1 cellular context compared by ENCODE assay signal in genomic region chr10:15244635-15245197, GRCh38.
TF ChIP-seq lines count a peak whose summit lies in the region.

No MANE protein-coding gene starts in this region.

TF ChIP-seq in K562, 482 proteins besides CTCF, POLR2A, EP300 and RAD21 (continued from another document and continues in another):
- TF ChIP-seq TCF3 (CRISPR knock-in tag; IDR thresholded peaks at IDR 0.05) (peak; percentile 94), CCNT2 (IDR thresholded peaks at IDR 0.05; ENCODE audit: borderline replicate concordance, extremely low read depth, insufficient read length, low read depth, low read length) (no peak), TBP (optimal IDR thresholded peaks at IDR 0.05; ENCODE audit: low read depth, low read length) (no peak), ETV6 (IDR thresholded peaks at IDR 0.05; ENCODE audit: borderline replicate concordance in 1 of 2, low read depth in 2 of 2, low read length in 1 of 2) (no peak), ETV6 (CRISPR knock-in tag; IDR thresholded peaks at IDR 0.05; ENCODE audit: borderline replicate concordance) (no peak), ZNF436 (CRISPR knock-in tag; IDR thresholded peaks at IDR 0.05) (no peak), ARID4B (CRISPR knock-in tag; IDR thresholded peaks at IDR 0.05) (peak; percentile 61; the same call in 1 of the 2 replicates), ZNF511 (CRISPR knock-in tag; IDR thresholded peaks at IDR 0.05) (no peak), FOXA3 (CRISPR knock-in tag; conservative IDR thresholded peaks at IDR 0.05 in 1 of 2, IDR thresholded peaks at IDR 0.05 in 1 of 2) (peak; percentile 43 to 90; a peak in 3 of 4 replicates), ZNF121 (CRISPR knock-in tag; conservative IDR thresholded peaks at IDR 0.05) (no peak), MAFF (IDR thresholded peaks at IDR 0.05; ENCODE audit: low read length) (no peak), FOXK2 (conservative IDR thresholded peaks at IDR 0.05 in 1 of 2, IDR thresholded peaks at IDR 0.05 in 1 of 2; ENCODE audit: low read depth in 2 of 2) (peak; percentile 74 to 82; a peak in 3 of 4 replicates), KLF13 (tag; IDR thresholded peaks at IDR 0.05; ENCODE audit: borderline replicate concordance, low read depth) (no peak), BCOR (IDR thresholded peaks at IDR 0.05) (no peak), GTF2A2 (tag; IDR thresholded peaks at IDR 0.05) (no peak), ZKSCAN1 (IDR thresholded peaks at IDR 0.05; ENCODE audit: low read depth, low read length) (0 out of 2 replicates have a peak, but pooled peaks have one; percentile 8), PREB (CRISPR knock-in tag; IDR thresholded peaks at IDR 0.05) (no peak), ZBTB49 (CRISPR knock-in tag; IDR thresholded peaks at IDR 0.05; ENCODE audit: borderline replicate concordance) (no peak), ZNF146 (CRISPR knock-in tag; IDR thresholded peaks at IDR 0.05; ENCODE audit: unreplicated experiment) (no peak), KAT7 (CRISPR knock-in tag; IDR thresholded peaks at IDR 0.05; ENCODE audit: borderline replicate concordance) (no peak), ATF2 (CRISPR knock-in tag; IDR thresholded peaks at IDR 0.05) (no peak), PPARD (CRISPR knock-in tag; IDR thresholded peaks at IDR 0.05) (no peak), VEZF1 (CRISPR knock-in tag; IDR thresholded peaks at IDR 0.05) (0 out of 2 replicates have a peak, but pooled peaks have one; percentile 35), SMARCC2 (IDR thresholded peaks at IDR 0.05; ENCODE audit: low read depth) (no peak), PCBP2 (IDR thresholded peaks at IDR 0.05; ENCODE audit: low read depth, low read length, poor library complexity, severe bottlenecking) (no peak), MNT (conservative IDR thresholded peaks at IDR 0.05) (peak; percentile 57 to 74), MAFK (IDR thresholded peaks at IDR 0.05; ENCODE audit: low read length) (no peak; the same call in 1 of the 2 replicates), ZHX1 (conservative IDR thresholded peaks at IDR 0.05; ENCODE audit: low read length) (no peak), TRIM25 (IDR thresholded peaks at IDR 0.05; ENCODE audit: borderline replicate concordance) (no peak), MXD1 (CRISPR knock-in tag; IDR thresholded peaks at IDR 0.05; ENCODE audit: borderline replicate concordance, poor library complexity, severe bottlenecking) (no peak), SOX6 (IDR thresholded peaks at IDR 0.05) (peak; percentile 39; the same call in 1 of the 2 replicates), PHF20 (IDR thresholded peaks at IDR 0.05; ENCODE audit: partially characterized antibody) (no peak), CTBP1 (IDR thresholded peaks at IDR 0.05; ENCODE audit: borderline replicate concordance) (0 out of 2 replicates have a peak, but pooled peaks have one; percentile 12), JUN (IDR thresholded peaks at IDR 0.05; ENCODE audit: borderline replicate concordance, low read depth, low read length) (peak; percentile 57; the same call in 1 of the 2 replicates), JUN (CRISPR knock-in tag; IDR thresholded peaks at IDR 0.05; ENCODE audit: borderline replicate concordance) (no peak), ATF3 (IDR thresholded peaks at IDR 0.05) (peak; percentile 81), ATF3 (CRISPR knock-in tag; conservative IDR thresholded peaks at IDR 0.05) (no peak; the same call in 1 of the 2 replicates), GTF2F1 (IDR thresholded peaks at IDR 0.05; ENCODE audit: low read depth, low read length) (no peak), TAL1 (IDR thresholded peaks at IDR 0.05) (peak; percentile 77), ZNF140 (CRISPR knock-in tag; IDR thresholded peaks at IDR 0.05) (no peak), ZNF24 (IDR thresholded peaks at IDR 0.05) (no peak)
